In the genomic region with DNA sequence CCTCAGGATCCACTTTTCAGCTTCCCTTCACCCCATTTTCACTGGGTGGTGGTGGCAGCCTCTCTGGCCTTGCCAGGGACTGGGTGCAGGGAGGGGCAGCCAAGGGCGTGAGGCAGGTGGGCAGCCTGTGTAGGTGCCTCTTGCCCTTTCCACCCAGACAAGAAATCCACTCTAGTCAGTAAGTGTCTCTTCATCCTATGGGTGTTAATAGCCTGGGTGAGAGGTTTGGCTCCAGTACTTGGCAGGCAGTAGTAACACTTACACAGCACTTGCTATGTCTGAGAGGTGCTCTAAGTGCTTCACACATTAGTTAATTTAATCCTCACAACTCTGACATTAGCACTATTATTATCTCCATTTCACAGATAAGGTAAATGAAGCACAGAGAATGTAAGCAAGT, we compare ENCODE assay signal across 18 cellular contexts.
"Had no signal": no experiment of that assay in that cellular context is flagged by ENCODE, and none has a peak within 500 bp of the region (broad histone marks: within the 10 kb centered on the region; RNA-seq: fewer than 3 reads in every experiment).

No MANE protein-coding gene starts in this region.

- DNase-seq: activated CD4-positive, alpha-beta T cell treated with anti-CD3 and anti-CD28 coated beads, Interleukin-2, amount 10 ng/mL, durations not matched to agents 24 days and 14 days; activated CD4-positive, CD25-positive, alpha-beta regulatory T cell; activated CD8-positive, alpha-beta memory T cell treated with anti-CD3 and anti-CD28 coated beads, Interleukin-2, amount 50 U/mL, for 48 hours; activated gamma-delta T cell treated with Interleukin-2 at 50 U/mL for 16 hours; activated T-cell treated with anti-CD3 and anti-CD28 coated beads, Interleukin-2, amount 50 U/mL, for 72 hours; amniotic stem cell; body of pancreas; central memory CD4-positive, alpha-beta T cell; cortex of kidney; effector CD8-positive, alpha-beta T cell; foreskin fibroblast; kidney glomerular epithelial cell; mammary epithelial cell; naive thymus-derived CD8-positive, alpha-beta T cell; stimulated activated CD4-positive, alpha-beta T cell treated with anti-CD3 and anti-CD28 coated beads, Interleukin-4, amount 100 ng/mL, for 24 hours; stimulated activated naive CD4-positive, alpha-beta T cell treated with Interleukin-2 at 50 U/mL for 16 hours; transverse colon had no signal

- H3K4me1 Mint-ChIP-seq: activated CD4-positive, alpha-beta T cell treated with anti-CD3 and anti-CD28 coated beads, Interleukin-2, amount 10 ng/mL, durations not matched to agents 24 days and 14 days had no signal

- ATAC-seq: activated T-cell treated with anti-CD3 and anti-CD28 coated beads, Interleukin-2, amount 50 U/mL, for 72 hours; body of pancreas; naive thymus-derived CD8-positive, alpha-beta T cell had no signal

- H3K4me3 Mint-ChIP-seq: activated CD4-positive, alpha-beta T cell treated with anti-CD3 and anti-CD28 coated beads, Interleukin-2, amount 10 ng/mL, durations not matched to agents 24 days and 14 days; activated naive CD8-positive, alpha-beta T cell; activated T-cell treated with anti-CD3 and anti-CD28 coated beads, Interleukin-2, amount 50 U/mL, for 72 hours; naive thymus-derived CD8-positive, alpha-beta T cell had no signal

- H3K27ac Mint-ChIP-seq: activated CD4-positive, alpha-beta T cell treated with anti-CD3 and anti-CD28 coated beads, Interleukin-2, amount 10 ng/mL, durations not matched to agents 24 days and 14 days; activated naive CD8-positive, alpha-beta T cell; activated T-cell treated with anti-CD3 and anti-CD28 coated beads, Interleukin-2, amount 50 U/mL, for 72 hours; naive thymus-derived CD8-positive, alpha-beta T cell had no signal

- H3K36me3 Mint-ChIP-seq: activated naive CD8-positive, alpha-beta T cell; naive thymus-derived CD8-positive, alpha-beta T cell had no signal

- H3K9me3 Mint-ChIP-seq: activated CD4-positive, alpha-beta T cell treated with anti-CD3 and anti-CD28 coated beads, Interleukin-2, amount 10 ng/mL, durations not matched to agents 24 days and 14 days; activated T-cell treated with anti-CD3 and anti-CD28 coated beads, Interleukin-2, amount 50 U/mL, for 72 hours; naive thymus-derived CD8-positive, alpha-beta T cell had no signal
